In the genomic region with DNA sequence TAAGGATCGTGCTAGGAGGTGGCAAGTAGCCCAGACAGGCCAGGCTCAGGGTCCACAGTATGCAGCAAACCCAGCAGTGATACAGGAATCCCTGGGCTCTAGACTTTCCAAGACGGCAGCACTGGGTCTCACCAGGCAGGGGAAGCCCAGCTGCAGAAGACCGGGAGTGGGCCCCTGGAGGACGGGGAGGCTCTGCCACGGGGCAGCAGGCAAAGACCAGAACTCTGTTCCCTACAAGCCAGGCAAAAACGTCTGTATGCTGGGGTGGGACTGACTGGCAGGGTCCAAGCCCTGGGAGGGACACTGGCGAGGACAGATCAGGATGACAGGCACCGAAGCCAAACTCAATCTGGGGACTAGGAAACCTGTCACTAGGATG, we compare ENCODE assay signal across 16 cellular contexts.
DNase-seq lines count a peak whose midpoint lies in the region; ATAC-seq, FAIRE-seq and TF ChIP-seq lines count a peak whose summit lies in the region.
"Had no signal": no experiment of that assay in that cellular context is flagged by ENCODE, and none has a peak within 500 bp of the region (broad histone marks: within the 10 kb centered on the region; RNA-seq: fewer than 3 reads in every experiment).

No MANE protein-coding gene starts in this region.

- H3K27ac Mint-ChIP-seq in activated T-cell treated with anti-CD3 and anti-CD28 coated beads, Interleukin-2, amount 50 U/mL, for 24 hours, result peak overlapping the region; percentile 96
- peak overlapping the region; percentile 10 for H3K27ac Mint-ChIP-seq in stimulated activated naive B cell treated with anti-CD40 and anti-IgM and Interleukin-4, amounts not matched to agents 10 μg/mL and 1 μg/mL and 100 μg/mL, for 72 hours
- H3K27ac Mint-ChIP-seq: CD14-positive monocyte had no signal

- H3K4me3 ChIP-seq in mammary epithelial cell (replicated peaks in 1 of 3; ENCODE audit: insufficient read depth in 1 of 3, low read depth in 2 of 3, low read length in 3 of 3) (no peak overlapping the region), keratinocyte (ENCODE audit: control insufficient read depth in 2 of 3, extremely low read depth in 1 of 3, insufficient read depth in 2 of 3, low read depth in 1 of 3, low read length in 3 of 3) (no peak overlapping the region), smooth muscle cell (no peak overlapping the region)
- H3K4me3 ChIP-seq: K562 had no signal

- H3K4me1 ChIP-seq in mammary epithelial cell (ENCODE audit: insufficient read depth, low read length) (peaks cover 24% of the 10 kb centered on the region), keratinocyte (ENCODE audit: control insufficient read depth, extremely low read depth, insufficient read depth, low read length) (peaks cover 9% of the 10 kb centered on the region), smooth muscle cell (ENCODE audit: low read depth) (peaks cover 6% of the 10 kb centered on the region)

- H3K27me3 ChIP-seq in mammary epithelial cell (ENCODE audit: insufficient read depth, low read length) (no peaks in the 10 kb centered on the region), keratinocyte (ENCODE audit: control insufficient read depth, extremely low read depth, insufficient read depth, low read length) (no peaks in the 10 kb centered on the region), smooth muscle cell (ENCODE audit: low read depth) (no peaks in the 10 kb centered on the region)

- FAIRE-seq in keratinocyte (lab: Jason Lieb, UNC), result peak; percentile 95
- FAIRE-seq: GM12892, K562 had no signal

- no peak for DNase-seq in activated T-cell treated with anti-CD3 and anti-CD28 coated beads, Interleukin-2, amount 50 U/mL, for 24 hours
- DNase-seq in activated T-cell treated with anti-CD3 and anti-CD28 coated beads for 4 hours, result no peak
- DNase-seq in mammary epithelial cell, result no peak
- no peak for DNase-seq in keratinocyte (ENCODE audit: low read depth, low spot score)
- DNase-seq in stimulated activated naive B cell treated with anti-CD40 and anti-IgM and Interleukin-4, amounts not matched to agents 10 μg/mL and 1 μg/mL and 100 μg/mL, for 72 hours, result no peak
- no peak for DNase-seq in smooth muscle cell (lab: John Stamatoyannopoulos, UW; ENCODE audit: unreplicated experiment)
- no peak for DNase-seq in NCI-H128 (lab: John Stamatoyannopoulos, UW; ENCODE audit: unreplicated experiment)
- DNase-seq: 8988T, DMS79, NCI-H1105, NCI-H1694, NCI-H774 had no signal

- intact Hi-C loops in mammary epithelial cell (cut with micrococcal nuclease), result no loop called here

- BruUV-seq in mammary epithelial cell (replicated peaks; lab: Mats Ljungman, UMichigan), result no TSS peak

- H3K4me3 Mint-ChIP-seq in activated T-cell treated with anti-CD3 and anti-CD28 coated beads, Interleukin-2, amount 50 U/mL, for 24 hours, result no peak overlapping the region
- H3K4me3 Mint-ChIP-seq in stimulated activated naive B cell treated with anti-CD40 and anti-IgM and Interleukin-4, amounts not matched to agents 10 μg/mL and 1 μg/mL and 100 μg/mL, for 72 hours, result peak overlapping the region in 1 of 2 donors; percentile 8
- H3K4me3 Mint-ChIP-seq: CD14-positive monocyte had no signal

- H3K4me2 ChIP-seq in mammary epithelial cell (ENCODE audit: insufficient read depth, low read depth, low read length), result peak overlapping the region; percentile 41
- H3K4me2 ChIP-seq in keratinocyte (ENCODE audit: control insufficient read depth, extremely low read depth, insufficient read depth, low read depth, low read length), result peak overlapping the region; percentile 49
- H3K4me2 ChIP-seq in smooth muscle cell, result no peak overlapping the region

- in situ Hi-C loops in mammary epithelial cell (cut with MboI; ENCODE audit: low sequenced_read_pairs in 2 of 2), result no loop called here

- WGBS in mammary epithelial cell (ENCODE audit: low coverage, missing lambda C conversion rate), result 16% methylated on average over 6 of the region's 8 CpGs
- 91% methylated on average over 8 of the region's 8 CpGs for WGBS in smooth muscle cell (ENCODE audit: low lambda C conversion rate)

- H3K9me1 ChIP-seq in keratinocyte (ENCODE audit: control insufficient read depth, extremely low read depth, insufficient read depth, low read length), result no peaks in the 10 kb centered on the region

- no peak for ATAC-seq in stimulated activated naive B cell treated with anti-CD40 and anti-IgM and Interleukin-4, amounts not matched to agents 10 μg/mL and 1 μg/mL and 100 μg/mL, for 72 hours (replicated peaks)
- no peak for ATAC-seq in HG02571 (IDR thresholded peaks at IDR 0.05; ENCODE audit: unreplicated experiment)
- ATAC-seq: K562 had no signal

- peaks cover 22% of the 10 kb centered on the region for H3K4me1 Mint-ChIP-seq in activated T-cell treated with anti-CD3 and anti-CD28 coated beads, Interleukin-2, amount 50 U/mL, for 24 hours (ENCODE audit: low read depth)
- peaks cover 21 to 28% of the 10 kb centered on the region in 2 donors for H3K4me1 Mint-ChIP-seq in stimulated activated naive B cell treated with anti-CD40 and anti-IgM and Interleukin-4, amounts not matched to agents 10 μg/mL and 1 μg/mL and 100 μg/mL, for 72 hours
- H3K4me1 Mint-ChIP-seq: CD14-positive monocyte had no signal

- CTCF ChIA-PET in mammary epithelial cell (lab: Charles Lee; ENCODE audit: low non-redundant PET), result no interaction called here

- no peak overlapping the region for H3K9ac ChIP-seq in mammary epithelial cell (ENCODE audit: insufficient read depth, low read length)
- no peak overlapping the region for H3K9ac ChIP-seq in keratinocyte (ENCODE audit: control insufficient read depth, extremely low read depth, insufficient read depth, low read length)
- no peak overlapping the region for H3K9ac ChIP-seq in smooth muscle cell (ENCODE audit: low read depth)

- H2AFZ ChIP-seq in mammary epithelial cell (ENCODE audit: low read depth, low read length), result peak overlapping the region; percentile 49
- no peak overlapping the region for H2AFZ ChIP-seq in keratinocyte (ENCODE audit: control insufficient read depth, low read length)
- no peak overlapping the region for H2AFZ ChIP-seq in smooth muscle cell (ENCODE audit: low read depth)

- H3K27ac ChIP-seq in mammary epithelial cell (ENCODE audit: insufficient read depth, low read depth, low read length) (no peak overlapping the region), keratinocyte (ENCODE audit: control insufficient read depth, insufficient read depth, low read length) (no peak overlapping the region), smooth muscle cell (ENCODE audit: low read depth) (no peak overlapping the region)

- no peaks in the 10 kb centered on the region for H3F3A ChIP-seq in smooth muscle cell (ENCODE audit: low read depth)

- H3K36me3 ChIP-seq in mammary epithelial cell (ENCODE audit: insufficient read depth, low read length) (no peaks in the 10 kb centered on the region), keratinocyte (ENCODE audit: control insufficient read depth in 2 of 2, extremely low read depth in 1 of 2, insufficient read depth in 2 of 2, low read length in 2 of 2) (no peaks in the 10 kb centered on the region), smooth muscle cell (ENCODE audit: low read depth) (no peaks in the 10 kb centered on the region)

- TF ChIP-seq CTCF in mammary epithelial cell (conservative IDR thresholded peaks at IDR 0.05 in 1 of 2, IDR thresholded peaks at IDR 0.05 in 1 of 2; ENCODE audit: extremely low read depth in 1 of 2, insufficient read depth in 1 of 2, low read depth in 1 of 2, low read length in 2 of 2) (no peak), keratinocyte (optimal IDR thresholded peaks at IDR 0.05 in 1 of 3, IDR thresholded peaks at IDR 0.05 in 1 of 3, conservative IDR thresholded peaks at IDR 0.05 in 1 of 3; ENCODE audit: extremely low read depth in 1 of 3, insufficient read depth in 2 of 3, low read length in 3 of 3) (no peak), smooth muscle cell (IDR thresholded peaks at IDR 0.05; ENCODE audit: borderline replicate concordance, insufficient read depth, poor library complexity, severe bottlenecking) (no peak)

- H3K9me3 Mint-ChIP-seq in activated T-cell treated with anti-CD3 and anti-CD28 coated beads, Interleukin-2, amount 50 U/mL, for 24 hours, result peaks cover 11% of the 10 kb centered on the region
- peaks cover 5 to 17% of the 10 kb centered on the region in 2 donors for H3K9me3 Mint-ChIP-seq in stimulated activated naive B cell treated with anti-CD40 and anti-IgM and Interleukin-4, amounts not matched to agents 10 μg/mL and 1 μg/mL and 100 μg/mL, for 72 hours
- H3K9me3 Mint-ChIP-seq: CD14-positive monocyte had no signal

- H3K79me2 ChIP-seq in mammary epithelial cell (ENCODE audit: insufficient read depth, low read length) (no peaks in the 10 kb centered on the region), keratinocyte (ENCODE audit: control insufficient read depth, insufficient read depth, low read length) (no peaks in the 10 kb centered on the region), smooth muscle cell (ENCODE audit: low read depth) (no peaks in the 10 kb centered on the region)

- dilution Hi-C loops in mammary epithelial cell (cut with HindIII; ENCODE audit: low sequenced_read_pairs), result no loop called here
- dilution Hi-C loops in keratinocyte (cut with MboI; ENCODE audit: extremely low pct_ligation_motif_present, low sequenced_read_pairs), result no loop called here

- H3K9me3 ChIP-seq in mammary epithelial cell (replicated peaks; ENCODE audit: insufficient read depth, low read length) (no peaks in the 10 kb centered on the region), keratinocyte (ENCODE audit: control insufficient read depth, low read depth, low read length) (no peaks in the 10 kb centered on the region), smooth muscle cell (replicated peaks; ENCODE audit: low read depth) (no peaks in the 10 kb centered on the region)

- no peaks in the 10 kb centered on the region for H3K36me3 Mint-ChIP-seq in activated T-cell treated with anti-CD3 and anti-CD28 coated beads, Interleukin-2, amount 50 U/mL, for 24 hours (ENCODE audit: low read depth)
- H3K36me3 Mint-ChIP-seq in stimulated activated naive B cell treated with anti-CD40 and anti-IgM and Interleukin-4, amounts not matched to agents 10 μg/mL and 1 μg/mL and 100 μg/mL, for 72 hours, result peaks cover 6 to 16% of the 10 kb centered on the region in 2 donors
- H3K36me3 Mint-ChIP-seq: CD14-positive monocyte had no signal

- peaks cover 20% of the 10 kb centered on the region for H3K27me3 Mint-ChIP-seq in activated T-cell treated with anti-CD3 and anti-CD28 coated beads, Interleukin-2, amount 50 U/mL, for 24 hours
- no peaks in the 10 kb centered on the region for H3K27me3 Mint-ChIP-seq in stimulated activated naive B cell treated with anti-CD40 and anti-IgM and Interleukin-4, amounts not matched to agents 10 μg/mL and 1 μg/mL and 100 μg/mL, for 72 hours

- H4K20me1 ChIP-seq in mammary epithelial cell (ENCODE audit: insufficient read depth, low read length) (no peaks in the 10 kb centered on the region), keratinocyte (ENCODE audit: control insufficient read depth, extremely low read depth, insufficient read depth, low read length) (no peaks in the 10 kb centered on the region), smooth muscle cell (ENCODE audit: low read depth) (no peaks in the 10 kb centered on the region)
